ENCODE assay signal across 24 cellular contexts in the genomic region with DNA sequence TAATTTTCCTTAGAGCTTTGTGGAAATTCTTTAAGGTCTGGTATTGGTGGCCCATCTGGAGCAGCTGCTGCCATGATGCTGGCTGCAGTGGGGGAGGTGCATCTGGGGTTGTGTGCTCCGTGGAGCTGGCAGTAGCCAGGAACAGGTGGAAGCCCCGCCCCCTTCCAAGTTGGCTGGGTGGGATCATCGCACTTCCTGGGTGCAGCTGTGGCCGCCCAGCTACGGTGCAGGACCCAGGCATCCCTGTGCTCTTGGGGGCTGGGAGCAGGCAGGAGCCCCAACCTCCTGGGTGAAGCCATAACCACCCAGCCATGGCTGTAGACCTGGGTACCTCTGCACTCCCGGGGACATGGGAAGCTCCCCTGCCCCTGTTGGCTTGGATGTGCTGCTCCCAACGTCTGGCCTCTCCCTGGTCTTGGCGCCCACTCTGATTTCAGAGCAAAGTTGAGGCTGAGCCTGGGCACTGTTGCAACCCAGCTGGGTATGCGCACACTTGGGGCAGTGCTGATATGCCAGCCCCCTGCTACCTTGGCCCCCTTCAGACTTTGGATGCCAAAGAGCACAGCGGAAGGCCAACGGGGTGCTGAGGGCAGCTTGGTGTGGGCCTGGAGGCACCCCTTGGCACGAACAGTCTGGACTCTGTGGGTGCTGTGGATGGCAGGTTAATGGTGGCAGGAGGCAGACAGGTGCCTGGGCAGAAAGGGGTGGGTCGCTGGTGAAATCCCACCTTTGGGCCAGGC.
"Had no signal": no experiment of that assay in that cellular context is flagged by ENCODE, and none has a peak within 500 bp of the region (broad histone marks: within the 10 kb centered on the region; RNA-seq: fewer than 3 reads in every experiment).

No MANE protein-coding gene starts in this region.

- DNase-seq: dorsolateral prefrontal cortex; effector CD4-positive, alpha-beta T cell; foreskin melanocyte; hypothalamus; immature natural killer cell; islet precursor cell; kidney glomerular epithelial cell; left ventricle myocardium superior; lower lobe of right lung; natural killer cell; right lobe of liver; small intestine; stimulated activated CD4-positive, alpha-beta T cell treated with anti-CD3 and anti-CD28 coated beads, Interleukin-15, amount 100 ng/mL, for 24 hours; stimulated activated CD4-positive, alpha-beta T cell treated with anti-CD3 and anti-CD28 coated beads, Interleukin-2, amount 100 ng/mL, for 48 hours; stimulated activated naive B cell treated with anti-CD40 and anti-IgM and Interleukin-4, amounts not matched to agents 10 μg/mL and 1 μg/mL and 100 μg/mL, for 72 hours had no signal

- H3K4me1 ChIP-seq: esophagus muscularis mucosa, lower lobe of right lung, parathyroid adenoma, right lobe of liver, tibial nerve, upper lobe of left lung had no signal

- H2AFZ ChIP-seq: parathyroid adenoma had no signal

- H3K27ac Mint-ChIP-seq: immature natural killer cell; natural killer cell; stimulated activated naive B cell treated with anti-CD40 and anti-IgM and Interleukin-4, amounts not matched to agents 10 μg/mL and 1 μg/mL and 100 μg/mL, for 72 hours; stimulated activated naive CD8-positive, alpha-beta T cell treated with anti-CD3 and anti-CD28 coated beads, Interleukin-15, Interleukin-2, amounts not matched to agents 100 ng/mL and 50 ng/mL, for 24 hours had no signal

- H3K79me2 ChIP-seq: parathyroid adenoma had no signal

- H3K36me3 ChIP-seq: right lobe of liver had no signal

- H3K27ac ChIP-seq: epithelial cell of prostate, esophagus muscularis mucosa, lower lobe of right lung, parathyroid adenoma, right lobe of liver, thoracic aorta, tibial nerve, upper lobe of left lung had no signal

- FAIRE-seq: colon, small intestine had no signal

- H3K27me3 Mint-ChIP-seq: progenitor cell of endocrine pancreas; stimulated activated naive B cell treated with anti-CD40 and anti-IgM and Interleukin-4, amounts not matched to agents 10 μg/mL and 1 μg/mL and 100 μg/mL, for 72 hours; stimulated activated naive CD8-positive, alpha-beta T cell treated with anti-CD3 and anti-CD28 coated beads, Interleukin-15, Interleukin-2, amounts not matched to agents 100 ng/mL and 50 ng/mL, for 24 hours had no signal

- H3K9me3 Mint-ChIP-seq: immature natural killer cell, natural killer cell had no signal

- H3K36me3 Mint-ChIP-seq: natural killer cell had no signal

- H3K27me3 ChIP-seq: dorsolateral prefrontal cortex, esophagus muscularis mucosa, right lobe of liver, tibial nerve, upper lobe of left lung had no signal

- H3K4me3 Mint-ChIP-seq: immature natural killer cell; natural killer cell; stimulated activated naive B cell treated with anti-CD40 and anti-IgM and Interleukin-4, amounts not matched to agents 10 μg/mL and 1 μg/mL and 100 μg/mL, for 72 hours; stimulated activated naive CD8-positive, alpha-beta T cell treated with anti-CD3 and anti-CD28 coated beads, Interleukin-15, Interleukin-2, amounts not matched to agents 100 ng/mL and 50 ng/mL, for 24 hours had no signal

- H3K4me3 ChIP-seq: dorsolateral prefrontal cortex, esophagus muscularis mucosa, lower lobe of right lung, right lobe of liver, thoracic aorta, tibial nerve, upper lobe of left lung had no signal

- H3K9me3 ChIP-seq: esophagus muscularis mucosa, lower lobe of right lung, right lobe of liver, thoracic aorta, tibial nerve, upper lobe of left lung had no signal

- ATAC-seq: left ventricle myocardium superior; lower lobe of right lung; natural killer cell; right lobe of liver; stimulated activated naive B cell treated with anti-CD40 and anti-IgM and Interleukin-4, amounts not matched to agents 10 μg/mL and 1 μg/mL and 100 μg/mL, for 72 hours had no signal

- H3K4me1 Mint-ChIP-seq: immature natural killer cell; natural killer cell; stimulated activated naive B cell treated with anti-CD40 and anti-IgM and Interleukin-4, amounts not matched to agents 10 μg/mL and 1 μg/mL and 100 μg/mL, for 72 hours had no signal
